15 cellular contexts compared by ENCODE assay signal in genomic region chr1:233479026-233479890, GRCh38.
"Had no signal": no experiment of that assay in that cellular context is flagged by ENCODE, and none has a peak within 500 bp of the region (broad histone marks: within the 10 kb centered on the region; RNA-seq: fewer than 3 reads in every experiment).

No MANE protein-coding gene starts in this region.

- H3K4me3 ChIP-seq: lower lobe of right lung, right atrium auricular region, smooth muscle cell, tibial nerve had no signal

- H3K4me2 ChIP-seq: smooth muscle cell had no signal

- H3K9me3 ChIP-seq: lower lobe of right lung, right atrium auricular region, tibial nerve had no signal

- DNase-seq: activated CD4-positive, alpha-beta memory T cell treated with anti-CD3 and anti-CD28 coated beads, Interleukin-2, amount 10 ng/mL, durations not matched to agents 7 days and 5 days; activated gamma-delta T cell; activated T-cell treated with anti-CD3 and anti-CD28 coated beads, Interleukin-2, amount 50 U/mL, for 48 hours; amygdala; brain microvascular endothelial cell; cerebellar nuclear complex; dermis blood vessel endothelial cell; hippocampal formation; lower lobe of right lung; midbrain; naive B cell had no signal

- H3K27me3 ChIP-seq: brain microvascular endothelial cell, right atrium auricular region, tibial nerve had no signal

- H3K36me3 ChIP-seq: brain microvascular endothelial cell, lower lobe of right lung, right atrium auricular region, tibial nerve had no signal

- ATAC-seq: lower lobe of right lung; stimulated activated effector memory CD8-positive, alpha-beta T cell treated with anti-CD3 and anti-CD28 coated beads, Interleukin-12 subunit alpha, Interleukin-12 subunit beta, amount 100 ng/mL, for 72 hours had no signal

- H3K4me1 ChIP-seq: lower lobe of right lung, right atrium auricular region, tibial nerve had no signal

- H3K27ac ChIP-seq: brain microvascular endothelial cell, lower lobe of right lung, right atrium auricular region, tibial nerve had no signal
